In genomic region chr3:187970106-187970505, GRCh38 we compare ENCODE assay signal across 23 cellular contexts.
"Had no signal": no experiment of that assay in that cellular context is flagged by ENCODE, and none has a peak within 500 bp of the region (broad histone marks: within the 10 kb centered on the region; RNA-seq: fewer than 3 reads in every experiment).

No MANE protein-coding gene starts in this region.

- ATAC-seq: esophagus mucosa, foreskin keratinocyte, gastroesophageal sphincter, left lobe of liver, natural killer cell had no signal

- H3K4me3 Mint-ChIP-seq: memory B cell; natural killer cell; stimulated activated naive B cell treated with anti-CD40 and anti-IgM and Interleukin-4, amounts not matched to agents 10 μg/mL and 1 μg/mL and 100 μg/mL, for 72 hours; type B pancreatic cell had no signal

- H3K36me3 ChIP-seq: gastroesophageal sphincter, heart left ventricle, right lobe of liver, stomach, tibial artery had no signal

- H3K9me3 ChIP-seq: gastroesophageal sphincter, heart left ventricle, right lobe of liver, stomach, tibial artery had no signal

- H3K36me3 Mint-ChIP-seq: memory B cell, natural killer cell, type B pancreatic cell had no signal

- H3K27me3 ChIP-seq: dorsolateral prefrontal cortex, gastroesophageal sphincter, heart left ventricle, hepatocyte, right lobe of liver, stomach, tibial artery had no signal

- DNase-seq: dorsolateral prefrontal cortex; effector CD4-positive, alpha-beta T cell; foreskin keratinocyte; heart left ventricle; kidney; natural killer cell; small intestine; stimulated activated CD4-positive, alpha-beta T cell treated with anti-CD3 and anti-CD28 coated beads, Interleukin-15, amount 100 ng/mL, for 24 hours; stimulated activated CD4-positive, alpha-beta T cell treated with anti-CD3 and anti-CD28 coated beads, Interleukin-2, amount 100 ng/mL, for 48 hours; stimulated activated naive B cell treated with anti-CD40 and anti-IgM and Interleukin-4, amounts not matched to agents 10 μg/mL and 1 μg/mL and 100 μg/mL, for 72 hours; stomach; tibial artery had no signal

- H3K4me1 ChIP-seq: foreskin keratinocyte, parathyroid adenoma, tibial artery had no signal

- H3K4me2 ChIP-seq: hepatocyte had no signal

- H3K9me3 Mint-ChIP-seq: memory B cell; natural killer cell; stimulated activated naive B cell treated with anti-CD40 and anti-IgM and Interleukin-4, amounts not matched to agents 10 μg/mL and 1 μg/mL and 100 μg/mL, for 72 hours; type B pancreatic cell had no signal

- H3K27ac ChIP-seq: dorsolateral prefrontal cortex, epithelial cell of prostate, foreskin keratinocyte, gastroesophageal sphincter, heart left ventricle, parathyroid adenoma, stomach, tibial artery had no signal

- H2AFZ ChIP-seq: hepatocyte, parathyroid adenoma had no signal

- H3K79me2 ChIP-seq: hepatocyte, parathyroid adenoma had no signal

- H3K27ac Mint-ChIP-seq: memory B cell, natural killer cell, progenitor cell of endocrine pancreas, type B pancreatic cell had no signal

- H3K9ac ChIP-seq: parathyroid adenoma had no signal

- H3K4me3 ChIP-seq: dorsolateral prefrontal cortex, gastroesophageal sphincter, heart left ventricle, hepatocyte, lung, right lobe of liver, stomach, tibial artery had no signal
